1 cellular context compared by ENCODE assay signal in the genomic region with DNA sequence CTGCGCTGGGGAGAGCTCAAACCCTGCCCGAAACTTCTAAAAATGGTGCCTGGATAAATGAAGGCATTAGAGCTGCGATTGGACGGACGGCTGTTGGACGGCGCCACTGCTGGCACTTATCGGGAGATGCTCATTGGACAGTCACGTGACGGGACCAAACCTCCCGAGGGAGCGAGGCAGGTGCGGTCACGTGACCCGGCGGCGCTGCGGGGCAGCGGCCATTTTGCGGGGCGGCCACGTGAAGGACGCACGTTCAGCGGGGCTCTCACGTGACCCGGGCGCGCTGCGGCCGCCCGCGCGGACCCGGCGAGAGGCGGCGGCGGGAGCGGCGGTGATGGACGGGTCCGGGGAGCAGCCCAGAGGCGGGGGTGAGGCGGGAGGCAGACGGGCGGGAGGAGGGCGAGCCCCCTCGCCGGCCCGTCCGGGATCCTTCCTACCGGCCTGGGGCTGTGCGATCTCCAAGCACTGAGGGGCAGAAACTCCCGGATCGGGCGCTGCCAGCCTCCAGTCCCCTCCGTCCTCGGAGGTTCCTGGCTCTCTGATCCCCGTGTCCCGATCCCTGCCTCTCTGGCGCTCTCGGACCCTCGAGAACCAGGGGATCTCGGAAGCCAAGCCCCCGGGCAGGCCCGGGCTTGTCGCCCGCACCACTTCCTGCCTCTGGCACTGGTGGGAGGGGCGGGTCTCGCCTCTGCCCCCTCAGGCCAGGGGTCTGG.
TF ChIP-seq lines count a peak whose summit lies in the region.

A gene (plus strand): TSS at position 281 of the 713 bp plus-strand sequence. CDS start 54 bp downstream, at position 335.

TF ChIP-seq in K562, 482 proteins besides CTCF, POLR2A, EP300 and RAD21 (continued from another document):
- TF ChIP-seq, protein P1, sequence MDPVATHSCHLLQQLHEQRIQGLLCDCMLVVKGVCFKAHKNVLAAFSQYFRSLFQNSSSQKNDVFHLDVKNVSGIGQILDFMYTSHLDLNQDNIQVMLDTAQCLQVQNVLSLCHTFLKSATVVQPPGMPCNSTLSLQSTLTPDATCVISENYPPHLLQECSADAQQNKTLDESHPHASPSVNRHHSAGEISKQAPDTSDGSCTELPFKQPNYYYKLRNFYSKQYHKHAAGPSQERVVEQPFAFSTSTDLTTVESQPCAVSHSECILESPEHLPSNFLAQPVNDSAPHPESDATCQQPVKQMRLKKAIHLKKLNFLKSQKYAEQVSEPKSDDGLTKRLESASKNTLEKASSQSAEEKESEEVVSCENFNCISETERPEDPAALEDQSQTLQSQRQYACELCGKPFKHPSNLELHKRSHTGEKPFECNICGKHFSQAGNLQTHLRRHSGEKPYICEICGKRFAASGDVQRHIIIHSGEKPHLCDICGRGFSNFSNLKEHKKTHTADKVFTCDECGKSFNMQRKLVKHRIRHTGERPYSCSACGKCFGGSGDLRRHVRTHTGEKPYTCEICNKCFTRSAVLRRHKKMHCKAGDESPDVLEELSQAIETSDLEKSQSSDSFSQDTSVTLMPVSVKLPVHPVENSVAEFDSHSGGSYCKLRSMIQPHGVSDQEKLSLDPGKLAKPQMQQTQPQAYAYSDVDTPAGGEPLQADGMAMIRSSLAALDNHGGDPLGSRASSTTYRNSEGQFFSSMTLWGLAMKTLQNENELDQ (CRISPR knock-in tag; IDR thresholded peaks at IDR 0.05; ENCODE audit: borderline replicate concordance) = no peak
- no peak for TF ChIP-seq TGIF2 (CRISPR knock-in tag; IDR thresholded peaks at IDR 0.05)
- TF ChIP-seq PTBP1 (IDR thresholded peaks at IDR 0.05; ENCODE audit: low read depth, low read length) = no peak
- no peak for TF ChIP-seq MIER1 (IDR thresholded peaks at IDR 0.05; ENCODE audit: low read depth)
- no peak for TF ChIP-seq PHB (CRISPR knock-in tag; IDR thresholded peaks at IDR 0.05)
- peak; percentile 70; the same call in 1 of the 2 replicates for TF ChIP-seq ZBTB7A (IDR thresholded peaks at IDR 0.05; ENCODE audit: borderline replicate concordance, control insufficient read depth, low read depth, low read length)
- TF ChIP-seq RCOR1 (IDR thresholded peaks at IDR 0.05; ENCODE audit: borderline replicate concordance in 1 of 2, low read depth in 2 of 2, low read length in 2 of 2) = peak in 1 of 2 experiments; percentile 95; a peak in 2 of 4 replicates
- peak; percentile 95 for TF ChIP-seq HCFC1 (IDR thresholded peaks at IDR 0.05; ENCODE audit: low read depth, low read length)
- TF ChIP-seq, protein P2, sequence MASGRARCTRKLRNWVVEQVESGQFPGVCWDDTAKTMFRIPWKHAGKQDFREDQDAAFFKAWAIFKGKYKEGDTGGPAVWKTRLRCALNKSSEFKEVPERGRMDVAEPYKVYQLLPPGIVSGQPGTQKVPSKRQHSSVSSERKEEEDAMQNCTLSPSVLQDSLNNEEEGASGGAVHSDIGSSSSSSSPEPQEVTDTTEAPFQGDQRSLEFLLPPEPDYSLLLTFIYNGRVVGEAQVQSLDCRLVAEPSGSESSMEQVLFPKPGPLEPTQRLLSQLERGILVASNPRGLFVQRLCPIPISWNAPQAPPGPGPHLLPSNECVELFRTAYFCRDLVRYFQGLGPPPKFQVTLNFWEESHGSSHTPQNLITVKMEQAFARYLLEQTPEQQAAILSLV (tag; IDR thresholded peaks at IDR 0.05) = no peak
- TF ChIP-seq LCOR (CRISPR knock-in tag; IDR thresholded peaks at IDR 0.05) = 0 out of 2 replicates have a peak, but pooled peaks have one; percentile 75
- peak; percentile 34; the same call in 1 of the 2 replicates for TF ChIP-seq ZNF143 (CRISPR knock-in tag; IDR thresholded peaks at IDR 0.05)
- no peak for TF ChIP-seq ZNF444 (CRISPR knock-in tag; IDR thresholded peaks at IDR 0.05)
- TF ChIP-seq BHLHE40 (IDR thresholded peaks at IDR 0.05; ENCODE audit: low read length) = peak; percentile 100
- TF ChIP-seq HDAC8 (tag; IDR thresholded peaks at IDR 0.05) = peak; percentile 51; the same call in 1 of the 2 replicates
- TF ChIP-seq, protein P3, sequence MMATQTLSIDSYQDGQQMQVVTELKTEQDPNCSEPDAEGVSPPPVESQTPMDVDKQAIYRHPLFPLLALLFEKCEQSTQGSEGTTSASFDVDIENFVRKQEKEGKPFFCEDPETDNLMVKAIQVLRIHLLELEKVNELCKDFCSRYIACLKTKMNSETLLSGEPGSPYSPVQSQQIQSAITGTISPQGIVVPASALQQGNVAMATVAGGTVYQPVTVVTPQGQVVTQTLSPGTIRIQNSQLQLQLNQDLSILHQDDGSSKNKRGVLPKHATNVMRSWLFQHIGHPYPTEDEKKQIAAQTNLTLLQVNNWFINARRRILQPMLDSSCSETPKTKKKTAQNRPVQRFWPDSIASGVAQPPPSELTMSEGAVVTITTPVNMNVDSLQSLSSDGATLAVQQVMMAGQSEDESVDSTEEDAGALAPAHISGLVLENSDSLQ (IDR thresholded peaks at IDR 0.05) = peak; percentile 53
- no peak; the same call in 1 of the 2 replicates for TF ChIP-seq ZNF175 (CRISPR knock-in tag; IDR thresholded peaks at IDR 0.05; ENCODE audit: low read depth)
- TF ChIP-seq, protein P4, sequence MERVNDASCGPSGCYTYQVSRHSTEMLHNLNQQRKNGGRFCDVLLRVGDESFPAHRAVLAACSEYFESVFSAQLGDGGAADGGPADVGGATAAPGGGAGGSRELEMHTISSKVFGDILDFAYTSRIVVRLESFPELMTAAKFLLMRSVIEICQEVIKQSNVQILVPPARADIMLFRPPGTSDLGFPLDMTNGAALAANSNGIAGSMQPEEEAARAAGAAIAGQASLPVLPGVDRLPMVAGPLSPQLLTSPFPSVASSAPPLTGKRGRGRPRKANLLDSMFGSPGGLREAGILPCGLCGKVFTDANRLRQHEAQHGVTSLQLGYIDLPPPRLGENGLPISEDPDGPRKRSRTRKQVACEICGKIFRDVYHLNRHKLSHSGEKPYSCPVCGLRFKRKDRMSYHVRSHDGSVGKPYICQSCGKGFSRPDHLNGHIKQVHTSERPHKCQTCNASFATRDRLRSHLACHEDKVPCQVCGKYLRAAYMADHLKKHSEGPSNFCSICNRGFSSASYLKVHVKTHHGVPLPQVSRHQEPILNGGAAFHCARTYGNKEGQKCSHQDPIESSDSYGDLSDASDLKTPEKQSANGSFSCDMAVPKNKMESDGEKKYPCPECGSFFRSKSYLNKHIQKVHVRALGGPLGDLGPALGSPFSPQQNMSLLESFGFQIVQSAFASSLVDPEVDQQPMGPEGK (CRISPR knock-in tag; IDR thresholded peaks at IDR 0.05; ENCODE audit: borderline replicate concordance) = no peak
- no peak for TF ChIP-seq ZNF445 (CRISPR knock-in tag; IDR thresholded peaks at IDR 0.05; ENCODE audit: low read depth)
- peak; percentile 63 for TF ChIP-seq FUS (optimal IDR thresholded peaks at IDR 0.05; ENCODE audit: low read depth, low read length)
- peak; percentile 94 for TF ChIP-seq CTBP1 (IDR thresholded peaks at IDR 0.05; ENCODE audit: borderline replicate concordance)
- no peak for TF ChIP-seq ZNF146 (CRISPR knock-in tag; IDR thresholded peaks at IDR 0.05; ENCODE audit: unreplicated experiment)
- TF ChIP-seq, protein P5, sequence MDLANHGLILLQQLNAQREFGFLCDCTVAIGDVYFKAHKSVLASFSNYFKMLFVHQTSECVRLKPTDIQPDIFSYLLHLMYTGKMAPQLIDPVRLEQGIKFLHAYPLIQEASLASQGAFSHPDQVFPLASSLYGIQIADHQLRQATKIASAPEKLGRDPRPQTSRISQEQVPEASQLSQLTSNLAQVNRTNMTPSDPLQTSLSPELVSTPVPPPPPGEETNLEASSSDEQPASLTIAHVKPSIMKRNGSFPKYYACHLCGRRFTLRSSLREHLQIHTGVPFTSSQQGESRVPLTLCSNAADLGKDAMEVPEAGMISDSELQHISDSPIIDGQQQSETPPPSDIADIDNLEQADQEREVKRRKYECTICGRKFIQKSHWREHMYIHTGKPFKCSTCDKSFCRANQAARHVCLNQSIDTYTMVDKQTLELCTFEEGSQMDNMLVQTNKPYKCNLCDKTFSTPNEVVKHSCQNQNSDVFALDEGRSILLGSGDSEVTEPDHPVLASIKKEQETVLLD (IDR thresholded peaks at IDR 0.05) = 0 out of 2 replicates have a peak, but pooled peaks have one; percentile 33
- TF ChIP-seq NCOR1 (IDR thresholded peaks at IDR 0.05) = peak; percentile 88
- TF ChIP-seq CREB1 (IDR thresholded peaks at IDR 0.05) = peak; percentile 79
- TF ChIP-seq CREB1 (CRISPR knock-in tag; IDR thresholded peaks at IDR 0.05) = peak; percentile 81; the same call in 1 of the 2 replicates
- TF ChIP-seq, protein P6, sequence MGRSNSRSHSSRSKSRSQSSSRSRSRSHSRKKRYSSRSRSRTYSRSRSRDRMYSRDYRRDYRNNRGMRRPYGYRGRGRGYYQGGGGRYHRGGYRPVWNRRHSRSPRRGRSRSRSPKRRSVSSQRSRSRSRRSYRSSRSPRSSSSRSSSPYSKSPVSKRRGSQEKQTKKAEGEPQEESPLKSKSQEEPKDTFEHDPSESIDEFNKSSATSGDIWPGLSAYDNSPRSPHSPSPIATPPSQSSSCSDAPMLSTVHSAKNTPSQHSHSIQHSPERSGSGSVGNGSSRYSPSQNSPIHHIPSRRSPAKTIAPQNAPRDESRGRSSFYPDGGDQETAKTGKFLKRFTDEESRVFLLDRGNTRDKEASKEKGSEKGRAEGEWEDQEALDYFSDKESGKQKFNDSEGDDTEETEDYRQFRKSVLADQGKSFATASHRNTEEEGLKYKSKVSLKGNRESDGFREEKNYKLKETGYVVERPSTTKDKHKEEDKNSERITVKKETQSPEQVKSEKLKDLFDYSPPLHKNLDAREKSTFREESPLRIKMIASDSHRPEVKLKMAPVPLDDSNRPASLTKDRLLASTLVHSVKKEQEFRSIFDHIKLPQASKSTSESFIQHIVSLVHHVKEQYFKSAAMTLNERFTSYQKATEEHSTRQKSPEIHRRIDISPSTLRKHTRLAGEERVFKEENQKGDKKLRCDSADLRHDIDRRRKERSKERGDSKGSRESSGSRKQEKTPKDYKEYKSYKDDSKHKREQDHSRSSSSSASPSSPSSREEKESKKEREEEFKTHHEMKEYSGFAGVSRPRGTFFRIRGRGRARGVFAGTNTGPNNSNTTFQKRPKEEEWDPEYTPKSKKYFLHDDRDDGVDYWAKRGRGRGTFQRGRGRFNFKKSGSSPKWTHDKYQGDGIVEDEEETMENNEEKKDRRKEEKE (IDR thresholded peaks at IDR 0.05; ENCODE audit: borderline replicate concordance in 1 of 2, control insufficient read depth in 1 of 2, low read depth in 2 of 2, low read length in 1 of 2) = 0 out of 4 replicates have a peak, but pooled peaks of 1 of the 2 experiments have one; percentile 62
- TF ChIP-seq SPI1 (IDR thresholded peaks at IDR 0.05; ENCODE audit: borderline replicate concordance, low read depth, low read length) = peak; percentile 35; the same call in 1 of the 2 replicates
- TF ChIP-seq RAD51 (IDR thresholded peaks at IDR 0.05; ENCODE audit: borderline replicate concordance, low read depth) = peak; percentile 100
- no peak for TF ChIP-seq PHF21A (IDR thresholded peaks at IDR 0.05; ENCODE audit: borderline replicate concordance, low read depth)
- TF ChIP-seq MYBL2 (IDR thresholded peaks at IDR 0.05; ENCODE audit: low read depth) = no peak
- no peak for TF ChIP-seq MYBL2 (CRISPR knock-in tag; IDR thresholded peaks at IDR 0.05; ENCODE audit: borderline replicate concordance)
- TF ChIP-seq, protein P7, sequence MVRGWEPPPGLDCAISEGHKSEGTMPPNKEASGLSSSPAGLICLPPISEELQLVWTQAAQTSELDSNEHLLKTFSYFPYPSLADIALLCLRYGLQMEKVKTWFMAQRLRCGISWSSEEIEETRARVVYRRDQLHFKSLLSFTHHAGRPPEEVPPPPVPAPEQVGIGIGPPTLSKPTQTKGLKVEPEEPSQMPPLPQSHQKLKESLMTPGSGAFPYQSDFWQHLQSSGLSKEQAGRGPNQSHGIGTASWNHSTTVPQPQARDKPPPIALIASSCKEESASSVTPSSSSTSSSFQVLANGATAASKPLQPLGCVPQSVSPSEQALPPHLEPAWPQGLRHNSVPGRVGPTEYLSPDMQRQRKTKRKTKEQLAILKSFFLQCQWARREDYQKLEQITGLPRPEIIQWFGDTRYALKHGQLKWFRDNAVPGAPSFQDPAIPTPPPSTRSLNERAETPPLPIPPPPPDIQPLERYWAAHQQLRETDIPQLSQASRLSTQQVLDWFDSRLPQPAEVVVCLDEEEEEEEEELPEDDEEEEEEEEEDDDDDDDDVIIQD (CRISPR knock-in tag; IDR thresholded peaks at IDR 0.05) = no peak
- TF ChIP-seq TAF1 (IDR thresholded peaks at IDR 0.05; ENCODE audit: control insufficient read depth, extremely low read depth, insufficient read depth, low read length, severe bottlenecking) = peak; percentile 59
- TF ChIP-seq ZNF134 (CRISPR knock-in tag; conservative IDR thresholded peaks at IDR 0.05) = no peak
- TF ChIP-seq L3MBTL2 (IDR thresholded peaks at IDR 0.05) = peak; percentile 83
- TF ChIP-seq HDAC1 (IDR thresholded peaks at IDR 0.05) = peak in 1 of 2 experiments; percentile 81; a peak in 2 of 4 replicates
